ENCODE assay signal across 8 cellular contexts in genomic region chr11:18802381-18803257, GRCh38. TPM values are rescaled to one million over a fixed set of nuclear protein-coding genes. Genes with fewer than 3 reads are reported as not detected.
A peak's percentile ranks its signal among the peaks of the same experiment; 100 is the strongest.
DNase-seq lines count a peak whose midpoint lies in the region; ATAC-seq, FAIRE-seq and TF ChIP-seq lines count a peak whose summit lies in the region.

No MANE protein-coding gene starts in this region.

- CTCF ChIA-PET in A549 (lab: Yijun Ruan, JAX) (interaction anchor here (0.6 to 15.1 kb wide), 20 partner anchors 9 to 687 kb away, joined by 3 to 182 read pairs (median 3); partner anchors contain the start of gene PTPN5), SK-N-SH (lab: Yijun Ruan, JAX) (interaction anchor here (0.6 to 14.4 kb wide), 28 partner anchors 8 to 1058 kb away, joined by 3 to 185 read pairs (median 4); partner anchors contain the start of gene PTPN5)

- intact Hi-C loops in right lobe of liver (cut with DNase I): no loop called here

- H3K36me3 ChIP-seq in MM.1S (replicated peaks; ENCODE audit: insufficient read depth, low read length): no peaks in the 10 kb centered on the region
- H3K36me3 ChIP-seq in SK-N-SH (replicated peaks in 1 of 2; ENCODE audit: control insufficient read depth in 1 of 2, insufficient read depth in 2 of 2, low read length in 1 of 2): no peaks in the 10 kb centered on the region
- no peaks in the 10 kb centered on the region for H3K36me3 ChIP-seq in right lobe of liver
- H3K36me3 ChIP-seq in thoracic aorta: no peaks in the 10 kb centered on the region

- POLR2A ChIA-PET in A549 (lab: Yijun Ruan, JAX) (no interaction called here), SK-N-SH (lab: Yijun Ruan, JAX) (no interaction called here)

- no peak for FAIRE-seq in A549 (lab: Jason Lieb, UNC)

- H3K9me3 ChIP-seq in A549 (no peaks in the 10 kb centered on the region), MM.1S (replicated peaks; ENCODE audit: insufficient read depth, low read length) (no peaks in the 10 kb centered on the region), SK-N-SH (no peaks in the 10 kb centered on the region), right lobe of liver (no peaks in the 10 kb centered on the region), thoracic aorta (no peaks in the 10 kb centered on the region)

- 18% methylated on average over 13 of the region's 13 CpGs for WGBS in A549 (ENCODE audit: missing lambda C conversion rate)
- 17% methylated on average over 13 of the region's 13 CpGs for WGBS in SK-N-SH (ENCODE audit: low lambda C conversion rate)
- 18% methylated on average over 10 of the region's 13 CpGs for WGBS in right lobe of liver (ENCODE audit: insufficient coverage, low coverage, low lambda C conversion rate, missing lambda C conversion rate)

- no peak overlapping the region for H3K4me3 ChIP-seq in A549
- H3K4me3 ChIP-seq in MM.1S (ENCODE audit: low read length): no peak overlapping the region
- no peak overlapping the region for H3K4me3 ChIP-seq in SK-N-SH (ENCODE audit: low read depth in 2 of 2, low read length in 1 of 2)
- H3K4me3 ChIP-seq in right lobe of liver: no peak overlapping the region
- H3K4me3 ChIP-seq in thoracic aorta: no peak overlapping the region

- H3K4me1 ChIP-seq in A549 (no peaks in the 10 kb centered on the region), MM.1S (ENCODE audit: low read length) (no peaks in the 10 kb centered on the region), SK-N-SH (ENCODE audit: control insufficient read depth in 1 of 2, insufficient read depth in 2 of 2, low read depth in 1 of 2, low read length in 1 of 2) (0 out of 4 replicates have a peak, but pooled peaks cover 0 to 2% of the 10 kb centered on the region in 2 experiments), right lobe of liver (peaks cover 0 to 3% (median 0%) of the 10 kb centered on the region in 4 donors), thoracic aorta (ENCODE audit: control insufficient read depth in 1 of 2, low read depth in 2 of 2) (no peaks in the 10 kb centered on the region)

- H3K27ac ChIP-seq in A549 (no peak overlapping the region), MM.1S (ENCODE audit: low read length) (no peak overlapping the region), SK-N-SH (ENCODE audit: low read depth in 2 of 2, low read length in 1 of 2) (no peak overlapping the region), right lobe of liver (no peak overlapping the region), thoracic aorta (no peak overlapping the region)

- H3K36me3 Mint-ChIP-seq in chondrocyte (ENCODE audit: low read depth): no peaks in the 10 kb centered on the region

- no peaks in the 10 kb centered on the region for H3K79me2 ChIP-seq in MM.1S (ENCODE audit: low read length)
- no peaks in the 10 kb centered on the region for H3K79me2 ChIP-seq in SK-N-SH (ENCODE audit: insufficient read depth)

- no peaks in the 10 kb centered on the region for H3K9me3 Mint-ChIP-seq in chondrocyte (ENCODE audit: low read depth)

- no peaks in the 10 kb centered on the region for H3K9me2 ChIP-seq in MM.1S (replicated peaks; ENCODE audit: insufficient read depth, low read length)
- H3K9me2 ChIP-seq in SK-N-SH: no peaks in the 10 kb centered on the region

- no peak overlapping the region for H3K27ac Mint-ChIP-seq in chondrocyte (ENCODE audit: unreplicated experiment)

- no peaks in the 10 kb centered on the region for H3F3A ChIP-seq in MM.1S (ENCODE audit: insufficient read depth, low read length)
- H3F3A ChIP-seq in SK-N-SH (replicated peaks; ENCODE audit: insufficient read depth): no peaks in the 10 kb centered on the region

- no peak for TF ChIP-seq POLR2A in A549 (IDR thresholded peaks at IDR 0.05; ENCODE audit: low read length)
- no peak for TF ChIP-seq POLR2A in right lobe of liver (IDR thresholded peaks at IDR 0.05)

- H4K20me1 ChIP-seq in MM.1S (ENCODE audit: insufficient read depth, low read length) (no peaks in the 10 kb centered on the region), SK-N-SH (ENCODE audit: insufficient read depth) (no peaks in the 10 kb centered on the region)

- TF ChIP-seq CTCF in A549 (IDR thresholded peaks at IDR 0.05) (peak; percentile 81; the same call in 2 of the 3 replicates), MM.1S (IDR thresholded peaks at IDR 0.05; ENCODE audit: low read length) (peak; percentile 74), SK-N-SH (IDR thresholded peaks at IDR 0.05) (peak; percentile 78), chondrocyte (IDR thresholded peaks at IDR 0.05) (peak; percentile 86), right lobe of liver (IDR thresholded peaks at IDR 0.05) (peak; percentile 35 to 64 (median 64)), thoracic aorta (IDR thresholded peaks at IDR 0.05) (peak; percentile 21)

- H3K4me3 Mint-ChIP-seq in chondrocyte (ENCODE audit: unreplicated experiment): no peak overlapping the region

- H3K27me3 ChIP-seq in MM.1S (replicated peaks; ENCODE audit: insufficient read depth, low read length) (no peaks in the 10 kb centered on the region), SK-N-SH (ENCODE audit: insufficient read depth) (peaks cover 4% of the 10 kb centered on the region; the same call in 1 of the 2 replicates), right lobe of liver (no peaks in the 10 kb centered on the region), thoracic aorta (replicated peaks; ENCODE audit: insufficient read depth) (no peaks in the 10 kb centered on the region)

- H3K27me3 Mint-ChIP-seq in chondrocyte (ENCODE audit: low read depth): peaks cover 66% of the 10 kb centered on the region

- TF ChIP-seq RAD21 in A549 (conservative IDR thresholded peaks at IDR 0.05 in 1 of 2, IDR thresholded peaks at IDR 0.05 in 1 of 2) (peak; percentile 65 to 74), SK-N-SH (IDR thresholded peaks at IDR 0.05; ENCODE audit: low read length) (peak; percentile 76)

- DNase-seq in A549 (ENCODE audit: low read depth in 1 of 2, low spot score in 1 of 2) (peak; percentile 66 to 82), GM04503 (ENCODE audit: low read depth) (peak; percentile 11), MM.1S (peak; percentile 66), SK-N-SH (peak; percentile 62), chondrocyte (ENCODE audit: low spot score) (no peak), right lobe of liver (no peak), thoracic aorta (ENCODE audit: low spot score) (no peak)

- H3K4me2 ChIP-seq in A549 (peak overlapping the region; percentile 36), MM.1S (ENCODE audit: low read depth, low read length) (no peak overlapping the region), SK-N-SH (peak overlapping the region; percentile 31; the same call in 1 of the 2 replicates)

- peaks cover 4% of the 10 kb centered on the region for H3K4me1 Mint-ChIP-seq in chondrocyte (ENCODE audit: low read depth)

- H3K9ac ChIP-seq in MM.1S (ENCODE audit: low read length) (no peak overlapping the region), SK-N-SH (no peak overlapping the region)

- H2AFZ ChIP-seq in MM.1S (ENCODE audit: low read length) (no peak overlapping the region), SK-N-SH (ENCODE audit: low read depth) (no peak overlapping the region)

- TF ChIP-seq EP300 in A549 (IDR thresholded peaks at IDR 0.05) (no peak), SK-N-SH (IDR thresholded peaks at IDR 0.05; ENCODE audit: borderline replicate concordance in 1 of 2, low read depth in 1 of 2, low read length in 1 of 2) (no peak)

- ATAC-seq in A549 (peak; percentile 68 to 83; a peak in 5 of 6 replicates), right lobe of liver (peak; percentile 51 to 81 (median 66)), thoracic aorta (ENCODE audit: insufficient number of reproducible peaks, low FRiP score, low read depth) (no peak), GM18858 (IDR thresholded peaks at IDR 0.05; ENCODE audit: unreplicated experiment) (no peak)

TF ChIP-seq in A549, 52 proteins besides CTCF, POLR2A, EP300 and RAD21:
- TF ChIP-seq CEBPB (IDR thresholded peaks at IDR 0.05) (peak; percentile 80 to 91), MAFK (IDR thresholded peaks at IDR 0.05; ENCODE audit: partially characterized antibody) (peak; percentile 97), SMC3 (IDR thresholded peaks at IDR 0.05) (peak; percentile 67), FOSL2 (IDR thresholded peaks at IDR 0.05) (no peak), FOSL2 (CRISPR knock-in tag; IDR thresholded peaks at IDR 0.05) (no peak), HES2 (IDR thresholded peaks at IDR 0.05) (no peak), NPAS2 (CRISPR knock-in tag; IDR thresholded peaks at IDR 0.05; ENCODE audit: borderline replicate concordance) (no peak)

TF ChIP-seq in SK-N-SH, 30 proteins besides CTCF, POLR2A, EP300 and RAD21:
- TF ChIP-seq ELF1 (IDR thresholded peaks at IDR 0.05) (no peak), SMC3 (IDR thresholded peaks at IDR 0.05; ENCODE audit: low read depth, low read length) (peak; percentile 68)

RNA-seq across cellular contexts. Expression of gene PTPN5, which starts 11.0 kb away (rescaled TPM):
- polyA plus RNA-seq in A549 (2011; rRNA removed): 0.04 TPM in 1 of 2 replicates, not detected in the other
- 0.01 and 0.03 TPM in 2 replicates for polyA plus RNA-seq in A549 (2012; cell fraction: cytosol; rRNA removed)
- polyA plus RNA-seq in A549 (2012; cell fraction: nucleus; rRNA removed): 0.05 TPM in 1 of 2 replicates, not detected in the other
- polyA plus RNA-seq in A549 (2017; fragmentation: RNase III; extraction: RNeasy Plus Mini Kit Qiagen cat#74134 plus additional on column Dnase treatment): 0.04 TPM in 1 of 3 replicates, not detected in the others
- not detected in 2 replicates for polyA minus RNA-seq in A549 (2011; rRNA and poly(A)+ RNA removed)
- polyA plus RNA-seq in SK-N-SH (2012; rRNA removed): not detected in 2 replicates
- not detected in 2 replicates for polyA plus RNA-seq in SK-N-SH (2012; cell fraction: cytosol; rRNA removed)
- 0.01 and 0.02 TPM in 2 replicates for polyA plus RNA-seq in SK-N-SH (2012; cell fraction: nucleus; rRNA removed)
- total RNA-seq in chondrocyte: not detected in 3 replicates
- not detected for total RNA-seq in right lobe of liver
- total RNA-seq in thoracic aorta: 1 to 10 TPM; 2.2 to 6.1 TPM

Comparison
In these comparisons a context has a peak if more than half of its experiments do, and no peak if none do; other contexts are left out.
1. ATAC-seq: peak in A549 (2 of 2) and right lobe of liver (4 of 4); none in thoracic aorta (single experiment) and GM18858 (single experiment).
2. DNase-seq: peak in A549 (2 of 2), GM04503 (single experiment), MM.1S (single experiment) and SK-N-SH (single experiment); none in chondrocyte (single experiment), right lobe of liver (0 of 3) and thoracic aorta (single experiment).
3. CTCF ChIP-seq: peak in every context shown above with its lines; median percentile 86 in chondrocyte; 81 in A549; 78 in SK-N-SH; 74 in MM.1S; 64 in right lobe of liver; 21 in thoracic aorta.
4. Of the 12 proteins assayed by ChIP-seq in both A549 and SK-N-SH: peak only in A549: none; only in SK-N-SH: none; in both: CTCF, RAD21 and SMC3; in neither: 9.